ENCODE assay signal across 32 cellular contexts in the genomic region with DNA sequence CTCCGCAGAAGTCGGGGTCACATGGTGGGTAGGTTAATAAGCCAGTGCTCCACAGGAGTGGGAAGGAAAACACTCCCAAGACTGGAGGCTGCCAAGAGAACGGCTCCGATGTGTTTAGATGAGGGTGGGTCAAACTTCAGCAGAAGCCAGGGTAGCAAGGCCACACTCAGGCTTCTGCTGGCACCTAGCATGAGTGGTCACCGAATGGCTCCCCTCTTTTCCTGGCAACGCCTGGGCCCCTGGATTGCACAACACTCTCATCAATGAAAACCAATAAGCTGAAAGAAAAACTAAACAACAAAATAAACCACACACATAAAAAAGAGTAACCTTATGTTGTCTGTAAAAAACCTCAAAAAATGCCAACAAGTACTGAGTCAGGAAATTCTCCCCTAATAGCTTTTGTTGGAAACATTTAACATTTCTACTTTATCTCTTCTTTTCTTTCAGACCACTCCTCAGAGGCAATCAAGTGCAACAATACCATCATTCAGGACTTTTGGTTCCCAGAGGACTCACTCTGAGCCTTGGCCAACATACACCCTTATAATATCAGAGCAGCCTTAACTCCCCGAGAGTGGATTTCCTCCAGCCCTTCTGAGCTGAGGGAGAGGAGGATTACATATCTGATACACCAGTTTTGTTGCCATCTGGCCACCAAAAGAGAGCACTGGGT.
DNase-seq lines count a peak whose midpoint lies in the region; ATAC-seq, FAIRE-seq and TF ChIP-seq lines count a peak whose summit lies in the region.
"Had no signal": no experiment of that assay in that cellular context is flagged by ENCODE, and none has a peak within 500 bp of the region (broad histone marks: within the 10 kb centered on the region; RNA-seq: fewer than 3 reads in every experiment).

No MANE protein-coding gene starts in this region.

- in situ Hi-C loops in HepG2 (cut with HindIII; ENCODE audit: extremely low pct_ligation_motif_present, low pct_unique_long_range_greater_than_20kb), result no loop called here

- FAIRE-seq in HepG2 (lab: Jason Lieb, UNC) (no peak), astrocyte (lab: Jason Lieb, UNC) (no peak)

- TF ChIP-seq EP300 in HepG2 (IDR thresholded peaks at IDR 0.05; ENCODE audit: low read depth in 2 of 2, low read length in 2 of 2) (no peak), HepG2 (CRISPR knock-in tag; IDR thresholded peaks at IDR 0.05; ENCODE audit: borderline replicate concordance) (no peak)

- H3K36me3 Mint-ChIP-seq in astrocyte (ENCODE audit: low read depth, unreplicated experiment) (peaks cover 4% of the 10 kb centered on the region), natural killer cell (no peaks in the 10 kb centered on the region)
- H3K36me3 Mint-ChIP-seq: type B pancreatic cell had no signal

- CTCF ChIA-PET in HepG2 (lab: Yijun Ruan, JAX; ENCODE audit: low intra/inter-chr PET ratio, low total read pairs), result no interaction called here

- TF ChIP-seq POLR2A in HepG2 (IDR thresholded peaks at IDR 0.05; ENCODE audit: insufficient read depth in 1 of 2, low read depth in 2 of 2, low read length in 2 of 2), result no peak
- TF ChIP-seq POLR2A in right lobe of liver (IDR thresholded peaks at IDR 0.05), result no peak
- no peak for TF ChIP-seq POLR2A in vagina (IDR thresholded peaks at IDR 0.05)

- no peaks in the 10 kb centered on the region for H3K79me2 ChIP-seq in HepG2 (ENCODE audit: insufficient read depth, low read length)
- no peaks in the 10 kb centered on the region for H3K79me2 ChIP-seq in astrocyte (ENCODE audit: insufficient read depth, low read length)

- H3K9me3 ChIP-seq in HepG2 (ENCODE audit: low read length), result no peaks in the 10 kb centered on the region
- H3K9me3 ChIP-seq in right lobe of liver, result no peaks in the 10 kb centered on the region
- peaks cover 6% of the 10 kb centered on the region for H3K9me3 ChIP-seq in astrocyte (ENCODE audit: insufficient read depth, low read depth, low read length)
- no peaks in the 10 kb centered on the region for H3K9me3 ChIP-seq in vagina
- H3K9me3 ChIP-seq: BE2C, colonic mucosa, gastrocnemius medialis, neutrophil, Peyer's patch, psoas muscle, SJCRH30 had no signal

- H2AFZ ChIP-seq in HepG2 (ENCODE audit: low read length) (no peak overlapping the region), astrocyte (ENCODE audit: low read depth, low read length) (no peak overlapping the region)

- ATAC-seq in HepG2, result no peak
- ATAC-seq in right lobe of liver, result no peak
- peak; percentile 71 for ATAC-seq in left ventricle myocardium superior
- ATAC-seq in natural killer cell, result no peak
- ATAC-seq: activated T-cell treated with anti-CD3 and anti-CD28 coated beads, Interleukin-2, amount 50 U/mL, for 4 hours; esophagus mucosa; gastrocnemius medialis; psoas muscle had no signal

- H3K27me3 Mint-ChIP-seq in astrocyte (ENCODE audit: low read depth, unreplicated experiment), result peaks cover 17% of the 10 kb centered on the region
- H3K27me3 Mint-ChIP-seq in natural killer cell (ENCODE audit: low read depth in 2 of 2), result peaks cover 0 to 9% of the 10 kb centered on the region in 2 donors
- H3K27me3 Mint-ChIP-seq: type B pancreatic cell had no signal

- H3K27ac Mint-ChIP-seq in astrocyte (ENCODE audit: unreplicated experiment) (no peak overlapping the region), natural killer cell (no peak overlapping the region)
- H3K27ac Mint-ChIP-seq: activated B cell treated with CpG ODN at 0.5 μM for 24 hours, endodermal cell, HFFc6, type B pancreatic cell had no signal

- H3K9ac ChIP-seq in HepG2 (ENCODE audit: insufficient read depth, low read depth, low read length) (no peak overlapping the region), astrocyte (ENCODE audit: low read length) (no peak overlapping the region)

- no peaks in the 10 kb centered on the region for H3K36me3 ChIP-seq in HepG2 (replicated peaks in 1 of 2; ENCODE audit: control insufficient read depth in 1 of 2, insufficient read depth in 2 of 2, low read length in 2 of 2)
- H3K36me3 ChIP-seq in right lobe of liver, result no peaks in the 10 kb centered on the region
- H3K36me3 ChIP-seq in astrocyte (ENCODE audit: insufficient read depth, low read length), result no peaks in the 10 kb centered on the region
- H3K36me3 ChIP-seq in vagina, result no peaks in the 10 kb centered on the region
- H3K36me3 ChIP-seq: BE2C, colonic mucosa, gastrocnemius medialis, neutrophil, Peyer's patch, SJCRH30 had no signal

- no peak overlapping the region for H3K4me3 Mint-ChIP-seq in astrocyte (ENCODE audit: unreplicated experiment)
- no peak overlapping the region for H3K4me3 Mint-ChIP-seq in natural killer cell
- H3K4me3 Mint-ChIP-seq: activated B cell treated with CpG ODN at 0.5 μM for 24 hours; activated T-cell treated with anti-CD3 and anti-CD28 coated beads, Interleukin-2, amount 50 U/mL, for 4 hours; endodermal cell; HFFc6; type B pancreatic cell had no signal

- H3K9me3 Mint-ChIP-seq in astrocyte (ENCODE audit: unreplicated experiment), result peaks cover 2% of the 10 kb centered on the region
- H3K9me3 Mint-ChIP-seq in natural killer cell, result no peaks in the 10 kb centered on the region
- H3K9me3 Mint-ChIP-seq: activated B cell treated with CpG ODN at 0.5 μM for 24 hours; activated T-cell treated with anti-CD3 and anti-CD28 coated beads, Interleukin-2, amount 50 U/mL, for 4 hours; endodermal cell had no signal

- no peak overlapping the region for H3K4me3 ChIP-seq in HepG2 (replicated peaks in 1 of 3; ENCODE audit: insufficient read depth in 1 of 3, low read depth in 2 of 3, low read length in 3 of 3)
- no peak overlapping the region for H3K4me3 ChIP-seq in right lobe of liver
- H3K4me3 ChIP-seq in astrocyte (ENCODE audit: insufficient read depth, low read depth, low read length), result no peak overlapping the region
- no peak overlapping the region for H3K4me3 ChIP-seq in vagina
- no peak overlapping the region for H3K4me3 ChIP-seq in dorsolateral prefrontal cortex
- H3K4me3 ChIP-seq: colonic mucosa, gastrocnemius medialis, Peyer's patch, psoas muscle, SJCRH30, skin epidermis had no signal

- intact Hi-C loops in HepG2 (cut with micrococcal nuclease; ENCODE audit: unreplicated experiment) (loop anchor here (1.0 kb wide), 1 partner anchor 20 kb away; no protein-coding TSS in a partner anchor), right lobe of liver (cut with DNase I) (no loop called here), left ventricle myocardium superior (cut with micrococcal nuclease) (no loop called here), vagina (cut with DNase I) (no loop called here), natural killer cell (cut with micrococcal nuclease) (no loop called here), dorsolateral prefrontal cortex (cut with DNase I) (no loop called here)

- peaks cover 31% of the 10 kb centered on the region for H3K4me1 ChIP-seq in HepG2 (ENCODE audit: insufficient read depth, low read length)
- H3K4me1 ChIP-seq in right lobe of liver, result no peaks in the 10 kb centered on the region
- H3K4me1 ChIP-seq in astrocyte (ENCODE audit: insufficient read depth, low read length), result peaks cover 4% of the 10 kb centered on the region
- peaks cover 5% of the 10 kb centered on the region for H3K4me1 ChIP-seq in vagina
- H3K4me1 ChIP-seq: BE2C, gastrocnemius medialis, Peyer's patch, psoas muscle had no signal

- no peak for TF ChIP-seq RAD21 in HepG2 (CRISPR knock-in tag; IDR thresholded peaks at IDR 0.05)

- TF ChIP-seq CTCF in HepG2 (CRISPR knock-in tag; IDR thresholded peaks at IDR 0.05), result no peak
- TF ChIP-seq CTCF in right lobe of liver (IDR thresholded peaks at IDR 0.05), result no peak
- no peak for TF ChIP-seq CTCF in astrocyte (IDR thresholded peaks at IDR 0.05; ENCODE audit: insufficient read depth, low read depth, low read length)
- TF ChIP-seq CTCF in vagina (IDR thresholded peaks at IDR 0.05), result no peak
- TF ChIP-seq CTCF in natural killer cell (IDR thresholded peaks at IDR 0.05), result no peak
- TF ChIP-seq CTCF in dorsolateral prefrontal cortex (IDR thresholded peaks at IDR 0.05 in 54 of 56, conservative IDR thresholded peaks at IDR 0.05 in 2 of 56; ENCODE audit: low read depth in 1 of 56, partially characterized antibody in 56 of 56), result no peak

- no peak overlapping the region for H3K27ac ChIP-seq in HepG2 (ENCODE audit: extremely low read length, insufficient read depth, low read length)
- H3K27ac ChIP-seq in right lobe of liver, result no peak overlapping the region
- no peak overlapping the region for H3K27ac ChIP-seq in astrocyte (ENCODE audit: low read depth, low read length)
- H3K27ac ChIP-seq in vagina, result peak overlapping the region; percentile 24
- H3K27ac ChIP-seq in dorsolateral prefrontal cortex, result no peak overlapping the region
- H3K27ac ChIP-seq: colonic mucosa, gastrocnemius medialis, HL-60, neutrophil, psoas muscle, SJCRH30, skin epidermis had no signal

- POLR2A ChIA-PET in HepG2 (lab: Yijun Ruan, JAX), result interaction anchor here (1.3 kb wide), 1 partner anchor 280 kb away, joined by 4 read pairs; the partner anchor contains the start of gene ENC1

- H3K4me2 ChIP-seq in HepG2 (ENCODE audit: low read depth, low read length) (no peak overlapping the region), astrocyte (ENCODE audit: low read length) (no peak overlapping the region)

- H3K27me3 ChIP-seq in HepG2 (ENCODE audit: control insufficient read depth in 1 of 2, insufficient read depth in 2 of 2, low read length in 2 of 2) (0 out of 5 replicates have a peak, but pooled peaks cover 0 to 2% of the 10 kb centered on the region in 2 experiments), right lobe of liver (no peaks in the 10 kb centered on the region), astrocyte (ENCODE audit: insufficient read depth, low read length) (no peaks in the 10 kb centered on the region), vagina (no peaks in the 10 kb centered on the region), dorsolateral prefrontal cortex (no peaks in the 10 kb centered on the region)
- H3K27me3 ChIP-seq: BE2C, colonic mucosa, gastrocnemius medialis, neutrophil, Peyer's patch, SJCRH30 had no signal

- H4K20me1 ChIP-seq in HepG2 (ENCODE audit: insufficient read depth, low read length), result no peaks in the 10 kb centered on the region
- no peaks in the 10 kb centered on the region for H4K20me1 ChIP-seq in astrocyte (ENCODE audit: insufficient read depth, low read length)

- 55% methylated on average over 7 of the region's 7 CpGs for WGBS in HepG2 (ENCODE audit: low lambda C conversion rate)
- 74% methylated on average over 5 of the region's 7 CpGs for WGBS in right lobe of liver (ENCODE audit: insufficient coverage, low coverage, low lambda C conversion rate, missing lambda C conversion rate)

- H3K4me1 Mint-ChIP-seq in astrocyte (ENCODE audit: low read depth, unreplicated experiment) (peaks cover 2% of the 10 kb centered on the region), natural killer cell (no peaks in the 10 kb centered on the region)

- DNase-seq in HepG2 (ENCODE audit: low spot score) (no peak), right lobe of liver (no peak), astrocyte (ENCODE audit: low read depth) (peak; percentile 71), left ventricle myocardium superior (no peak), vagina (ENCODE audit: extremely low spot score in 2 of 2) (peak in 1 of 2 donors; percentile 74), natural killer cell (no peak), dedifferentiated amniotic fluid mesenchymal stem cell (ENCODE audit: extremely low spot score) (no peak), dorsolateral prefrontal cortex (no peak)
- DNase-seq: activated B cell treated with CpG ODN at 0.5 μM for 24 hours; activated CD4-positive, alpha-beta T cell treated with anti-CD3 and anti-CD28 coated beads, Interleukin-2, amount 50 U/mL, for 1 hour; activated T-cell treated with anti-CD3 and anti-CD28 coated beads, Interleukin-2, amount 50 U/mL, for 4 hours; BE2C; colonic mucosa; endodermal cell; gastrocnemius medialis; HFFc6; Kasumi-1; left colon; mesendoderm; NCI-H1694 treated with DMSO at 0.1 percent for 48 hours; NCI-H2171 treated with DMSO at 0.1 percent for 48 hours; NCI-H526; Peyer's patch; stimulated activated CD4-positive, alpha-beta T cell treated with anti-CD3 and anti-CD28 coated beads, Interleukin-1b, Interleukin-23, amount 100 ng/mL, for 48 hours; stimulated activated CD8-positive, alpha-beta memory T cell treated with anti-CD3 and anti-CD28 coated beads, Interleukin-4, amount 100 ng/mL, for 48 hours had no signal

- no TSS peak for BruUV-seq in HepG2 (replicated peaks; lab: Mats Ljungman, UMichigan)
